In genomic region chr9:109017061-109017460, GRCh38 we compare ENCODE assay signal across 1 cellular context.
TF ChIP-seq lines count a peak whose summit lies in the region.

No MANE protein-coding gene starts in this region.

TF ChIP-seq in GM12878, 131 proteins besides CTCF, POLR2A, EP300 and RAD21 (continued from another document):
- no peak for TF ChIP-seq BCL3 (IDR thresholded peaks at IDR 0.05; ENCODE audit: borderline replicate concordance, insufficient read depth, low read depth, low read length, poor library complexity, severe bottlenecking)
- TF ChIP-seq ESRRA (IDR thresholded peaks at IDR 0.05; ENCODE audit: low read length), result no peak
- TF ChIP-seq, protein P1, sequence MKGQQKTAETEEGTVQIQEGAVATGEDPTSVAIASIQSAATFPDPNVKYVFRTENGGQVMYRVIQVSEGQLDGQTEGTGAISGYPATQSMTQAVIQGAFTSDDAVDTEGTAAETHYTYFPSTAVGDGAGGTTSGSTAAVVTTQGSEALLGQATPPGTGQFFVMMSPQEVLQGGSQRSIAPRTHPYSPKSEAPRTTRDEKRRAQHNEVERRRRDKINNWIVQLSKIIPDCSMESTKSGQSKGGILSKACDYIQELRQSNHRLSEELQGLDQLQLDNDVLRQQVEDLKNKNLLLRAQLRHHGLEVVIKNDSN (IDR thresholded peaks at IDR 0.05; ENCODE audit: borderline replicate concordance, extremely low read length, insufficient read depth, low read depth, low read length), result no peak
- no peak for TF ChIP-seq RUNX3 (IDR thresholded peaks at IDR 0.05; ENCODE audit: low read length)
